20 cellular contexts compared by ENCODE assay signal in genomic region chr12:62363506-62363905, GRCh38.
"Had no signal": no experiment of that assay in that cellular context is flagged by ENCODE, and none has a peak within 500 bp of the region (broad histone marks: within the 10 kb centered on the region; RNA-seq: fewer than 3 reads in every experiment).

No MANE protein-coding gene starts in this region.

- DNase-seq: IMR-90, Kasumi-1, MV-4-11, NCI-H1048, NCI-H1105, NCI-H146, NCI-H1694 treated with DMSO at 0.1 percent for 48 hours, NCI-H1930, NCI-H2081, NCI-H226, NCI-H446, NCI-H510A, NCI-H524 treated with DMSO at 0.1 percent for 48 hours, NCI-H69, Right ventricle myocardium superior, RPMI8226, SIG-M5 had no signal

- ATAC-seq: HepG2, SK-N-SH treated with all-trans-retinoic acid at 6 μM for 48 hours had no signal

- H3K27ac ChIP-seq: KMS-11 had no signal
